1 cellular context compared by ENCODE assay signal in the genomic region with DNA sequence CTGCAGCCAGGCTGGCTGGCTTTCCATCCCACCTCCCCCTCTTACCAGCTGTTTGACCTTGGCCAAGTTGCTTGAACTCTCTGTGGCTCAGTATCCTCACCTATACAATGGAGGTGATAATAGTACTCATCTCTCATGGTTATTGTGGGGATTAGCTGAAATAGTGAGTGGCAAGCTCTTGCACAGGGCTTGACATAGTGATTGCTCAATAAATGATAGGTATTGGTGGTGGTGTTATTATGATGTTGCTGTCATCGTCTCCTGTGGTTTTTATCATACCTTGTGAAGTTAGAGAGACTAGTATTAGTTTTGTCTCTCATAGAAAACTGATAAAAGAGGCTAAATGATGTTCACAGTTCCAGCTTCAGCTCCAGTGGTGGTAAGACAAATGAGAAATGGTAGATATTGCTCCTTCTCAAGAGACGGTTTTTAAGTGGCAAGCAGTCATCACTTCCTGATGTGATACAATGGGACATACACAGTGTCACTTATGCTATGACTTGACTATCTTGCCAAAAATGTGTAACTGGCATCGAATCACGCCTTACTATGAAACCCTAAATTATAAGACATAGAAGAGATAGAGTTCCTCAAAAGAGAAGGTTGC.
TF ChIP-seq lines count a peak whose summit lies in the region.

No MANE protein-coding gene starts in this region.

TF ChIP-seq in K562, 482 proteins besides CTCF, POLR2A, EP300 and RAD21 (continued from another document):
- no peak for TF ChIP-seq SAFB (IDR thresholded peaks at IDR 0.05; ENCODE audit: borderline replicate concordance, low read depth, low read length)
- TF ChIP-seq, protein P1, sequence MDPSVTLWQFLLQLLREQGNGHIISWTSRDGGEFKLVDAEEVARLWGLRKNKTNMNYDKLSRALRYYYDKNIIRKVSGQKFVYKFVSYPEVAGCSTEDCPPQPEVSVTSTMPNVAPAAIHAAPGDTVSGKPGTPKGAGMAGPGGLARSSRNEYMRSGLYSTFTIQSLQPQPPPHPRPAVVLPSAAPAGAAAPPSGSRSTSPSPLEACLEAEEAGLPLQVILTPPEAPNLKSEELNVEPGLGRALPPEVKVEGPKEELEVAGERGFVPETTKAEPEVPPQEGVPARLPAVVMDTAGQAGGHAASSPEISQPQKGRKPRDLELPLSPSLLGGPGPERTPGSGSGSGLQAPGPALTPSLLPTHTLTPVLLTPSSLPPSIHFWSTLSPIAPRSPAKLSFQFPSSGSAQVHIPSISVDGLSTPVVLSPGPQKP (CRISPR knock-in tag; IDR thresholded peaks at IDR 0.05) = no peak
- TF ChIP-seq ZNF197 (CRISPR knock-in tag; IDR thresholded peaks at IDR 0.05; ENCODE audit: low read depth) = no peak
- no peak for TF ChIP-seq NONO (IDR thresholded peaks at IDR 0.05; ENCODE audit: low read depth in 2 of 2, low read length in 1 of 2)
- TF ChIP-seq CEBPB (tag; IDR thresholded peaks at IDR 0.05) = peak; percentile 58
- TF ChIP-seq KHSRP (IDR thresholded peaks at IDR 0.05) = no peak
- peak; percentile 69 for TF ChIP-seq CBX2 (IDR thresholded peaks at IDR 0.05; ENCODE audit: insufficient read depth, low read length, poor library complexity, severe bottlenecking)
- TF ChIP-seq PURB (CRISPR knock-in tag; IDR thresholded peaks at IDR 0.05; ENCODE audit: low read depth) = no peak
- no peak for TF ChIP-seq MEF2A (IDR thresholded peaks at IDR 0.05; ENCODE audit: control insufficient read depth, low read depth, low read length)
- TF ChIP-seq, protein P2, sequence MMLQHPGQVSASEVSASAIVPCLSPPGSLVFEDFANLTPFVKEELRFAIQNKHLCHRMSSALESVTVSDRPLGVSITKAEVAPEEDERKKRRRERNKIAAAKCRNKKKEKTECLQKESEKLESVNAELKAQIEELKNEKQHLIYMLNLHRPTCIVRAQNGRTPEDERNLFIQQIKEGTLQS (IDR thresholded peaks at IDR 0.05) = no peak
- TF ChIP-seq, protein P2 (CRISPR knock-in tag; conservative IDR thresholded peaks at IDR 0.05) = no peak
- no peak for TF ChIP-seq CEBPG (CRISPR knock-in tag; IDR thresholded peaks at IDR 0.05)
- TF ChIP-seq CEBPG (tag; conservative IDR thresholded peaks at IDR 0.05 in 1 of 2, IDR thresholded peaks at IDR 0.05 in 1 of 2) = 0 out of 4 replicates have a peak, but pooled peaks of 1 of the 2 experiments have one; percentile 29
